Comparison of ENCODE assay signal across 25 cellular contexts in the genomic region with DNA sequence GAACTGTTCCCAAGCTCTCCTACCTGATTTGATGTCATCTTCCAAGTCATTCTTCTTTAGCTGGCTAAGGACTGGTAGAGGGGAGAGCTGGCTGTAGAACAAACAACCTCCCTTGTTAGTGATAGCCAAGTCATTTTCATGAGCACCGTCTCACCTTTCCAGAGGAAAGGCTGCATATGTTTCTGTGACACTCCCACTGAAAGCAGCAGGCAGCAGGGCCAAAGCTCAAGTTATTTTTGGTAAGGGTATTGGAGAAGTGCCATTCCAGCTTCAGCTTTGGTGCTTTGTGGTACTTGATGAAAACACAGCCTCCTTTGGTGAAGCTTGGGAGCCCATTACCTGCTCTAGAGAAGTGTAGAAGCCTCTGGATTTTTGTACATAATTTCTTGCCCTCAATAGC. TPM values are rescaled to one million over a fixed set of nuclear protein-coding genes. Genes with fewer than 3 reads are reported as not detected.
A peak's percentile ranks its signal among the peaks of the same experiment; 100 is the strongest.
DNase-seq lines count a peak whose midpoint lies in the region; ATAC-seq and TF ChIP-seq lines count a peak whose summit lies in the region.
"Had no signal": no experiment of that assay in that cellular context is flagged by ENCODE, and none has a peak within 500 bp of the region (broad histone marks: within the 10 kb centered on the region; RNA-seq: fewer than 3 reads in every experiment).

No MANE protein-coding gene starts in this region.

- H3K36me3 Mint-ChIP-seq in GM23338 (ENCODE audit: low read depth) = no peaks in the 10 kb centered on the region
- H3K36me3 Mint-ChIP-seq: CD4-positive, alpha-beta memory T cell had no signal

- H3K27me3 Mint-ChIP-seq in GM23338 (ENCODE audit: insufficient read depth, low read depth, poor library complexity) = peaks cover 6% of the 10 kb centered on the region

- H3K14ac ChIP-seq in mesenchymal stem cell (ENCODE audit: low read length in 2 of 2) = no peak overlapping the region

- H3K27me3 ChIP-seq in GM23338 (ENCODE audit: insufficient read depth) (0 out of 2 replicates have a peak, but pooled peaks cover 8% of the 10 kb centered on the region), right atrium auricular region (no peaks in the 10 kb centered on the region), psoas muscle (ENCODE audit: insufficient read depth in 3 of 3, low read length in 2 of 3) (no peaks in the 10 kb centered on the region), mesenchymal stem cell (ENCODE audit: control insufficient read depth in 1 of 2, insufficient read depth in 1 of 2, low read length in 2 of 2) (peaks cover 0 to 10% of the 10 kb centered on the region in 2 experiments)
- H3K27me3 ChIP-seq: BLaER1 treated with 17β-estradiol and CSF1 and Interleukin-3, amounts not matched to agents 10 nM and 100 nM; MG63 had no signal

- H3K27ac ChIP-seq in GM23338 (ENCODE audit: low read depth) = no peak overlapping the region
- H3K27ac ChIP-seq in right atrium auricular region = peak overlapping the region; percentile 42 to 66
- peak overlapping the region; percentile 9 for H3K27ac ChIP-seq in psoas muscle
- H3K27ac ChIP-seq in mesenchymal stem cell (ENCODE audit: low read length, poor library complexity, severe bottlenecking) = no peak overlapping the region
- H3K27ac ChIP-seq: BLaER1 treated with 17β-estradiol and CSF1 and Interleukin-3, amounts not matched to agents 10 nM and 100 nM; SJSA1 had no signal

- no peaks in the 10 kb centered on the region for H4K20me1 ChIP-seq in GM23338 (replicated peaks; ENCODE audit: insufficient read depth)
- H4K20me1 ChIP-seq: BLaER1 treated with 17β-estradiol and CSF1 and Interleukin-3, amounts not matched to agents 10 nM and 100 nM had no signal

- H2AFZ ChIP-seq in GM23338 (0 out of 2 replicates have a peak overlapping the region, but pooled peaks have one; percentile 3), mesenchymal stem cell (ENCODE audit: low read depth, low read length) (no peak overlapping the region)

- H3K27ac Mint-ChIP-seq in GM23338 = no peak overlapping the region
- H3K27ac Mint-ChIP-seq: CD4-positive, alpha-beta memory T cell had no signal

- H2BK15ac ChIP-seq in mesenchymal stem cell (ENCODE audit: low read depth, poor library complexity, severe bottlenecking) = no peak overlapping the region

- no peaks in the 10 kb centered on the region for H3K79me1 ChIP-seq in mesenchymal stem cell (replicated peaks; ENCODE audit: low read length, poor library complexity, severe bottlenecking)

- H3K36me3 ChIP-seq in GM23338 (ENCODE audit: insufficient read depth) = no peaks in the 10 kb centered on the region
- H3K36me3 ChIP-seq in right atrium auricular region = no peaks in the 10 kb centered on the region
- no peaks in the 10 kb centered on the region for H3K36me3 ChIP-seq in psoas muscle (ENCODE audit: insufficient read depth in 1 of 2, low read depth in 1 of 2)
- no peaks in the 10 kb centered on the region for H3K36me3 ChIP-seq in mesenchymal stem cell (ENCODE audit: control insufficient read depth in 1 of 2, insufficient read depth in 2 of 2, low read depth in 1 of 2, low read length in 2 of 2)
- H3K36me3 ChIP-seq: BLaER1 treated with 17β-estradiol and CSF1 and Interleukin-3, amounts not matched to agents 10 nM and 100 nM; MG63; SJSA1 had no signal

- no peak overlapping the region for H3K18ac ChIP-seq in mesenchymal stem cell (ENCODE audit: low read depth in 1 of 2, low read length in 2 of 2)

- H2AK5ac ChIP-seq in mesenchymal stem cell (ENCODE audit: low read length, severe bottlenecking) = no peak overlapping the region

- H2BK5ac ChIP-seq in mesenchymal stem cell (ENCODE audit: low read depth, low read length, poor library complexity, severe bottlenecking) = no peak overlapping the region

- H3K23ac ChIP-seq in mesenchymal stem cell (ENCODE audit: low read length in 2 of 2) = no peak overlapping the region

- H3K4me1 ChIP-seq in GM23338 (ENCODE audit: insufficient read depth) (no peaks in the 10 kb centered on the region), right atrium auricular region (no peaks in the 10 kb centered on the region), psoas muscle (peaks cover 4% of the 10 kb centered on the region), mesenchymal stem cell (ENCODE audit: control insufficient read depth, insufficient read depth, low read depth, low read length) (peaks cover under 1% of the 10 kb centered on the region)
- H3K4me1 ChIP-seq: BLaER1 treated with 17β-estradiol and CSF1 and Interleukin-3, amounts not matched to agents 10 nM and 100 nM; SJSA1 had no signal

- intact Hi-C loops in Right ventricle myocardium superior (cut with DNase I) = loop anchor here (10.0 kb wide), 1 partner anchor 165 kb away; no protein-coding TSS in a partner anchor
- intact Hi-C loops in psoas muscle (cut with DNase I) = loop anchor here in 1 of 2 donors (10.0 kb wide), 1 partner anchor 245 kb away; no protein-coding TSS in a partner anchor

- WGBS in psoas muscle, 3 donors = 25 to 47% (median 27%) methylated on average over 1 of the region's 1 CpG
- 43% methylated on average over 1 of the region's 1 CpG for WGBS in mesenchymal stem cell

- H3K79me2 ChIP-seq in GM23338 (replicated peaks; ENCODE audit: insufficient read depth) = no peaks in the 10 kb centered on the region

- H3K9me3 Mint-ChIP-seq in GM23338 = no peaks in the 10 kb centered on the region

- H2BK120ac ChIP-seq in mesenchymal stem cell (ENCODE audit: low read depth, low read length) = no peak overlapping the region

- DNase-seq in GM23338 (ENCODE audit: low spot score) = no peak
- DNase-seq in Right ventricle myocardium superior = no peak
- no peak for DNase-seq in right atrium auricular region (ENCODE audit: low spot score)
- DNase-seq in psoas muscle = no peak
- no peak for DNase-seq in ACHN
- DNase-seq in mesenchymal stem cell = no peak
- no peak for DNase-seq in NOMO-1 treated with DMSO at 0.1 percent for 48 hours (lab: John Stamatoyannopoulos, UW; ENCODE audit: unreplicated experiment)
- DNase-seq: AML-193; CD4-positive, alpha-beta memory T cell; COR-L47; DMS79; EL; GF-D8; IMR-90; KG1; MG63; NCI-H1105 treated with DMSO at 0.1 percent for 48 hours; NCI-H2029; NCI-H446; NCI-H524 treated with DMSO at 0.1 percent for 48 hours; NCI-H774; PC-3 had no signal

- H3K4me3 ChIP-seq in GM23338 (no peak overlapping the region), right atrium auricular region (no peak overlapping the region), psoas muscle (no peak overlapping the region), mesenchymal stem cell (ENCODE audit: insufficient read depth in 1 of 2, low read depth in 1 of 2, low read length in 2 of 2) (no peak overlapping the region)
- H3K4me3 ChIP-seq: BLaER1 treated with 17β-estradiol and CSF1 and Interleukin-3, amounts not matched to agents 10 nM and 100 nM; MG63; SJSA1 had no signal

- H4K8ac ChIP-seq in mesenchymal stem cell (ENCODE audit: low read length) = no peak overlapping the region

- H3K4me2 ChIP-seq in GM23338 = no peak overlapping the region
- H3K4me2 ChIP-seq in mesenchymal stem cell (ENCODE audit: low read length, poor library complexity, severe bottlenecking) = no peak overlapping the region
- H3K4me2 ChIP-seq: BLaER1 treated with 17β-estradiol and CSF1 and Interleukin-3, amounts not matched to agents 10 nM and 100 nM had no signal

- TF ChIP-seq CTCF in GM23338 (conservative IDR thresholded peaks at IDR 0.05; ENCODE audit: low read depth in 2 of 2) (no peak), right atrium auricular region (IDR thresholded peaks at IDR 0.05) (no peak), psoas muscle (IDR thresholded peaks at IDR 0.05) (no peak)

- no peaks in the 10 kb centered on the region for H3K9me3 ChIP-seq in right atrium auricular region
- H3K9me3 ChIP-seq in psoas muscle = no peaks in the 10 kb centered on the region
- no peaks in the 10 kb centered on the region for H3K9me3 ChIP-seq in mesenchymal stem cell (ENCODE audit: control insufficient read depth, low read length)
- H3K9me3 ChIP-seq: MG63, SJSA1 had no signal

- no peak overlapping the region for H3K4me3 Mint-ChIP-seq in GM23338
- H3K4me3 Mint-ChIP-seq: CD4-positive, alpha-beta memory T cell had no signal

- H3K4me1 Mint-ChIP-seq in GM23338 = peaks cover 5% of the 10 kb centered on the region; the same call in 2 of the 3 replicates

- no peak overlapping the region for H2BK12ac ChIP-seq in mesenchymal stem cell (ENCODE audit: low read length in 2 of 2)

- ATAC-seq in GM23338 (no peak), Right ventricle myocardium superior (ENCODE audit: poor library complexity) (peak; percentile 72), psoas muscle (peak; percentile 37 to 73 (median 48)), GM21786 (IDR thresholded peaks at IDR 0.05; ENCODE audit: unreplicated experiment) (no peak)
- ATAC-seq: PC-3 had no signal

- in situ Hi-C loops in ACHN (cut with HindIII; ENCODE audit: low pct_ligation_motif_present, low pct_unique_long_range_greater_than_20kb, low sequenced_read_pairs) = no loop called here

- H3K9me2 ChIP-seq in GM23338 (ENCODE audit: insufficient read depth) = no peaks in the 10 kb centered on the region

- H3F3A ChIP-seq in GM23338 (replicated peaks; ENCODE audit: low read depth) = 0 out of 2 replicates have a peak, but pooled peaks cover 9% of the 10 kb centered on the region

- no peak overlapping the region for H4K91ac ChIP-seq in mesenchymal stem cell (ENCODE audit: low read length)

- no peak overlapping the region for H3K4ac ChIP-seq in mesenchymal stem cell (ENCODE audit: low read depth in 1 of 2, low read length in 2 of 2)

- H3K9ac ChIP-seq in mesenchymal stem cell (ENCODE audit: low read length) = no peak overlapping the region
- H3K9ac ChIP-seq: BLaER1 treated with 17β-estradiol and CSF1 and Interleukin-3, amounts not matched to agents 10 nM and 100 nM had no signal

TF ChIP-seq in GM23338, 12 proteins besides CTCF, POLR2A, EP300 and RAD21 (continues in another document):
- no peak for TF ChIP-seq JUNB (IDR thresholded peaks at IDR 0.05; ENCODE audit: unreplicated experiment)
- TF ChIP-seq ZNF114 (CRISPR knock-in tag; IDR thresholded peaks at IDR 0.05) = no peak
- no peak for TF ChIP-seq CREB1 (CRISPR knock-in tag; IDR thresholded peaks at IDR 0.05; ENCODE audit: low read depth)
- no peak for TF ChIP-seq EZH2 (IDR thresholded peaks at IDR 0.05; ENCODE audit: low read depth, unreplicated experiment)

RNA-seq across cellular contexts. Expression of gene DOK5, which starts 5.4 kb away (rescaled TPM):
- 4.9 and 5.0 TPM in 2 replicates for total RNA-seq in GM23338 (2014; rRNA removed; shearing (Covaris generic))
- polyA plus RNA-seq in GM23338 (2016; fragmentation: Nextera tagmentation; extraction: Ambion mirVana) (4.7 and 6.9 TPM in 2 replicates), psoas muscle (10 to 100 TPM in 1 of 3 donors, 1 to 10 TPM in 2; 7.4 to 13.3 (median 9.1) TPM)
- total RNA-seq in Right ventricle myocardium superior (2.9 TPM), right atrium auricular region (10 to 100 TPM; 11.6 to 16.9 TPM), psoas muscle (10 to 100 TPM; 11.7 to 25.5 (median 14.5) TPM)
- not detected for polyA plus RNA-seq in mesenchymal stem cell (2013, experiment 1 of 2)
- polyA plus RNA-seq in mesenchymal stem cell (2013, experiment 2 of 2) = not detected
- total RNA-seq: CD4-positive, alpha-beta memory T cell; PC-3 had no signal
- polyA plus RNA-seq: CD4-positive, alpha-beta memory T cell had no signal

Comparison
In these comparisons a context has a peak if more than half of its experiments do, and no peak if none do; other contexts are left out.
1. ATAC-seq: peak in Right ventricle myocardium superior (single experiment) and psoas muscle (4 of 4); none in GM23338 (single experiment) and GM21786 (single experiment).
2. H3K27ac ChIP-seq: peak in right atrium auricular region (2 of 2) and psoas muscle (single experiment); none in GM23338 (single experiment) and mesenchymal stem cell (single experiment).